In the genomic region with DNA sequence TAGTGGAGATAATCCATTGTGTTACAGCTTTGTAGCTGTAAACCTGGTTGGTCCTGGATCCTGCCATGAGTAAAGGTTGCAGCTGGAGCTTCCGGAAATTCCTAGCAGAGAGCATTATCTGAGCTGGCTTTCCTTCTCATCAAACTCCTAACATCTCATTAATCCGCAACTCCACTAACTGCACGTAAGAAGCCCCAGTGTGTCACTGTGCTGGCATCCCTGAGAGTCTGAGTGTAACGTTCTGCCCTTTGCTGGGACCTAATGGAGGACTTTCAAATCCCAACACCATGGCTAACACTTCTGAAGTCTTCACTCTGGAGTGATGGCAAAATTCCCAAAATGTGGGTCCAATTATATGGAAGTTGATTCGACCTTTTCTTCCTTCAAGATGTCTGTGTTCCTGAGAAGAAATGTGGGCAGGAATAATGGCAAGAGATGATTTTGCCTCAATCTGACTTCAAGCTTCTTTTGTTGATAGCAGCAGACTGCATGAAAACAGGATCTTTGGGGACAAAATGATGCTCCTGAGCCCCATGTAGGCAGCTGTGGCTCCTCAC, we compare ENCODE assay signal across 22 cellular contexts. TPM values are rescaled to one million over a fixed set of nuclear protein-coding genes. Genes with fewer than 3 reads are reported as not detected.
"Had no signal": no experiment of that assay in that cellular context is flagged by ENCODE, and none has a peak within 500 bp of the region (broad histone marks: within the 10 kb centered on the region; RNA-seq: fewer than 3 reads in every experiment).

No MANE protein-coding gene starts in this region.

- DNase-seq: activated B cell treated with CpG ODN at 0.5 μM for 24 hours; activated CD4-positive, alpha-beta memory T cell treated with anti-CD3 and anti-CD28 coated beads for 36 hours; activated CD4-positive, alpha-beta T cell treated with anti-CD3 and anti-CD28 coated beads for 4 hours; activated naive CD4-positive, alpha-beta T cell treated with anti-CD3 and anti-CD28 coated beads for 36 hours; activated T-cell treated with anti-CD3 and anti-CD28 coated beads, Interleukin-2, amount 50 U/mL, for 24 hours; body of pancreas; caudate nucleus; erythroblast; left ventricle myocardium inferior; mammary epithelial cell; nephron progenitor cell; occipital lobe; retina; stimulated activated naive B cell treated with anti-CD40 and anti-IgM and Interleukin-4, amounts not matched to agents 10 μg/mL and 1 μg/mL and 100 μg/mL, for 72 hours had no signal

- H3K4me3 ChIP-seq: body of pancreas, left ventricle myocardium inferior, thoracic aorta had no signal

- H3K27me3 ChIP-seq: body of pancreas had no signal

- FAIRE-seq: colon, endometrium, frontal cortex had no signal

- H3K9me3 ChIP-seq: body of pancreas, thoracic aorta had no signal

- H3K36me3 ChIP-seq: left ventricle myocardium inferior, thoracic aorta had no signal

- H3K27ac ChIP-seq: body of pancreas, left ventricle myocardium inferior, thoracic aorta had no signal

- H3K4me1 ChIP-seq: body of pancreas, left ventricle myocardium inferior had no signal

RNA-seq across cellular contexts. Expression of gene TRPM1, which starts 9.6 kb away (rescaled TPM):
- total RNA-seq: activated B cell treated with CpG ODN at 0.5 μM for 24 hours; activated CD4-positive, alpha-beta memory T cell treated with anti-CD3 and anti-CD28 coated beads for 36 hours; activated naive CD4-positive, alpha-beta T cell treated with anti-CD3 and anti-CD28 coated beads for 36 hours; body of pancreas; frontal cortex; left ventricle myocardium inferior; mammary epithelial cell; myocyte; occipital lobe; posterior vena cava; T-helper 2 cell treated with Interferon-gamma antibody and Interleukin-4, amounts not matched to agents 100 ng/mL and 5 ng/mL, for 36 hours; thoracic aorta; ureter had no signal
- polyA plus RNA-seq: mammary epithelial cell had no signal
